ENCODE assay signal across 10 cellular contexts in genomic region chr9:108053555-108054061, GRCh38.
DNase-seq lines count a peak whose midpoint lies in the region; ATAC-seq and TF ChIP-seq lines count a peak whose summit lies in the region.
"Had no signal": no experiment of that assay in that cellular context is flagged by ENCODE, and none has a peak within 500 bp of the region (broad histone marks: within the 10 kb centered on the region; RNA-seq: fewer than 3 reads in every experiment).

No MANE protein-coding gene starts in this region.

- TF ChIP-seq CTCF in foreskin fibroblast (IDR thresholded peaks at IDR 0.05; ENCODE audit: low read depth, low read length): no peak

- ATAC-seq in GM21717 (IDR thresholded peaks at IDR 0.05; ENCODE audit: unreplicated experiment): no peak
- no peak for ATAC-seq in naive thymus-derived CD8-positive, alpha-beta T cell

- no peaks in the 10 kb centered on the region for H3K36me3 ChIP-seq in rectal smooth muscle tissue (ENCODE audit: control insufficient read depth, insufficient read depth, low read length)

- H3K27ac Mint-ChIP-seq in naive thymus-derived CD8-positive, alpha-beta T cell: peak overlapping the region in 1 of 10 donors; percentile 77
- H3K27ac Mint-ChIP-seq: activated naive CD4-positive, alpha-beta T cell treated with anti-CD3 and anti-CD28 coated beads for 36 hours had no signal

- no peaks in the 10 kb centered on the region for H3K27me3 ChIP-seq in rectal smooth muscle tissue (ENCODE audit: control insufficient read depth, insufficient read depth, low read length)

- H3K9me3 Mint-ChIP-seq in naive thymus-derived CD8-positive, alpha-beta T cell: peaks cover 0 to 10% (median 2%) of the 10 kb centered on the region in 9 donors
- H3K9me3 Mint-ChIP-seq: activated naive CD4-positive, alpha-beta T cell treated with anti-CD3 and anti-CD28 coated beads for 36 hours; neural crest cell had no signal

- H3K36me3 Mint-ChIP-seq in naive thymus-derived CD8-positive, alpha-beta T cell: no peaks in the 10 kb centered on the region

- peaks cover 0 to 14% (median 2%) of the 10 kb centered on the region in 5 donors for H3K27me3 Mint-ChIP-seq in naive thymus-derived CD8-positive, alpha-beta T cell

- H3K4me3 ChIP-seq in foreskin fibroblast (ENCODE audit: low read depth in 1 of 2, low read length in 2 of 2): no peak overlapping the region
- no peak overlapping the region for H3K4me3 ChIP-seq in rectal smooth muscle tissue (ENCODE audit: low read length)

- H3K4me1 Mint-ChIP-seq in naive thymus-derived CD8-positive, alpha-beta T cell: no peaks in the 10 kb centered on the region

- no peak overlapping the region for H3K9ac ChIP-seq in rectal smooth muscle tissue (ENCODE audit: low read length)

- no peak overlapping the region for H3K4me3 Mint-ChIP-seq in naive thymus-derived CD8-positive, alpha-beta T cell
- H3K4me3 Mint-ChIP-seq: activated naive CD4-positive, alpha-beta T cell treated with anti-CD3 and anti-CD28 coated beads for 36 hours; neural crest cell had no signal

- DNase-seq in DMS153 treated with DMSO at 0.1 percent for 48 hours (lab: John Stamatoyannopoulos, UW; ENCODE audit: unreplicated experiment) (peak; percentile 8), NCI-H69 (lab: John Stamatoyannopoulos, UW) (peak; percentile 70), foreskin fibroblast (peak; percentile 87 to 96), islet precursor cell (no peak)
- DNase-seq in stimulated activated CD8-positive, alpha-beta memory T cell treated with anti-CD3 and anti-CD28 coated beads, Interleukin-4, amount 100 ng/mL, for 48 hours: no peak
- no peak for DNase-seq in naive thymus-derived CD8-positive, alpha-beta T cell
- DNase-seq: activated naive CD4-positive, alpha-beta T cell treated with anti-CD3 and anti-CD28 coated beads for 36 hours had no signal

- H3K27ac ChIP-seq in rectal smooth muscle tissue (ENCODE audit: low read depth, low read length): peak overlapping the region; percentile 74

- H3K4me1 ChIP-seq in rectal smooth muscle tissue (ENCODE audit: control insufficient read depth, insufficient read depth, low read length): peaks cover 26% of the 10 kb centered on the region

- POLR2A ChIA-PET in naive thymus-derived CD8-positive, alpha-beta T cell (lab: Charles Lee): no interaction called here

Comparison
In these comparisons a context has a peak if more than half of its experiments do, and no peak if none do; other contexts are left out.
1. DNase-seq: peak in DMS153 treated with DMSO at 0.1 percent for 48 hours (single experiment), NCI-H69 (single experiment) and foreskin fibroblast (2 of 2); none in stimulated activated CD8-positive, alpha-beta memory T cell treated with anti-CD3 and anti-CD28 coated beads, Interleukin-4, amount 100 ng/mL, for 48 hours (single experiment), naive thymus-derived CD8-positive, alpha-beta T cell (0 of 10) and islet precursor cell (single experiment).